10 cellular contexts compared by ENCODE assay signal in the genomic region with DNA sequence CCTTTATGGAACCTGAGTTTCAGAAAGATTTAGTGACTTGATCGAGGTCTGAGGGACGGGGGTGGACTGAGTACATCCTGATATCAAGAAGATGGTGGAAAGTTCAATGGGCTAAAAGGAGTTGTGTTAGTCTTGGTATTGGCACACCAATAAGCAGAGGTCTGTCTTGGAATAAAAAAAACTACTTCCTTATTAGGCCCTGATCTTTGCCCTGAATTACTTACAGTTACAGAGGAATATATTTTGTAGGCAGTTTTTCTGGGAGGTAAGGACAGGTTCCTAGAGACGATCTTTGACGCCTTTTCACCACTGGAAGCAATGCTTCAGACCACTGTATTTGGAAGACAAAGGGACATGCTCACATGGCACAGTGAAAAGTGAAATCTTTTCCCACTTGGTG. TPM values are rescaled to one million over a fixed set of nuclear protein-coding genes. Genes with fewer than 3 reads are reported as not detected.
A peak's percentile ranks its signal among the peaks of the same experiment; 100 is the strongest.
DNase-seq lines count a peak whose midpoint lies in the region; ATAC-seq and TF ChIP-seq lines count a peak whose summit lies in the region.
"Had no signal": no experiment of that assay in that cellular context is flagged by ENCODE, and none has a peak within 500 bp of the region (broad histone marks: within the 10 kb centered on the region; RNA-seq: fewer than 3 reads in every experiment).

No MANE protein-coding gene starts in this region.

- H3K4me1 ChIP-seq in BE2C, result no peaks in the 10 kb centered on the region; the same call in 1 of the 2 replicates
- H3K4me1 ChIP-seq: SJCRH30 had no signal

- no peaks in the 10 kb centered on the region for H3K9me3 ChIP-seq in BE2C
- H3K9me3 ChIP-seq: SJCRH30 had no signal

- H3K27ac Mint-ChIP-seq in osteocyte (ENCODE audit: unreplicated experiment), result no peak overlapping the region

- H3K4me3 Mint-ChIP-seq in osteocyte (ENCODE audit: unreplicated experiment), result peak overlapping the region; percentile 20

- peak overlapping the region in 24 of 59 donors; percentile 6 to 85 (median 68) for H3K27ac ChIP-seq in dorsolateral prefrontal cortex
- H3K27ac ChIP-seq: SJCRH30 had no signal

- H3K27me3 Mint-ChIP-seq in osteocyte (ENCODE audit: unreplicated experiment), result peaks cover 17% of the 10 kb centered on the region

- TF ChIP-seq CTCF in dorsolateral prefrontal cortex (IDR thresholded peaks at IDR 0.05 in 54 of 56, conservative IDR thresholded peaks at IDR 0.05 in 2 of 56; ENCODE audit: low read depth in 1 of 56, partially characterized antibody in 56 of 56) (no peak), osteocyte (IDR thresholded peaks at IDR 0.05) (no peak), GM20000 (IDR thresholded peaks at IDR 0.05; ENCODE audit: extremely low read depth, missing control alignments) (no peak), BE2C (IDR thresholded peaks at IDR 0.05; ENCODE audit: low read depth, low read length) (no peak)

- H3K36me3 ChIP-seq in BE2C, result no peaks in the 10 kb centered on the region
- H3K36me3 ChIP-seq: SJCRH30 had no signal

- intact Hi-C loops in dorsolateral prefrontal cortex (cut with DNase I), result loop anchor here in 1 of 2 donors (5.0 kb wide), 1 partner anchor 37 kb away; no protein-coding TSS in a partner anchor

- DNase-seq in GF-D8 (lab: John Stamatoyannopoulos, UW), result peak; percentile 37
- peak; percentile 60 for DNase-seq in NCI-H2227 (lab: John Stamatoyannopoulos, UW; ENCODE audit: unreplicated experiment)
- no peak for DNase-seq in dorsolateral prefrontal cortex
- DNase-seq in osteocyte (ENCODE audit: extremely low spot score, unreplicated experiment), result no peak
- DNase-seq in GOT3 (lab: John Stamatoyannopoulos, UW), result no peak
- no peak for DNase-seq in GM20000 (ENCODE audit: low spot score)
- DNase-seq in BE2C, result no peak
- DNase-seq: activated gamma-delta T cell treated with Interleukin-2 at 50 U/mL for 16 hours had no signal

- no peaks in the 10 kb centered on the region for H3K4me1 Mint-ChIP-seq in osteocyte (ENCODE audit: unreplicated experiment)

- peak overlapping the region in 40 of 59 donors; percentile 36 to 69 (median 60) for H3K4me3 ChIP-seq in dorsolateral prefrontal cortex
- H3K4me3 ChIP-seq in BE2C (ENCODE audit: low read depth, low read length), result no peak overlapping the region
- H3K4me3 ChIP-seq: SJCRH30 had no signal

- no peaks in the 10 kb centered on the region for H3K36me3 Mint-ChIP-seq in osteocyte (ENCODE audit: unreplicated experiment)

- ATAC-seq in GM21360 (IDR thresholded peaks at IDR 0.05; ENCODE audit: unreplicated experiment), result no peak

- H3K27me3 ChIP-seq in dorsolateral prefrontal cortex, result peaks cover 0 to 39% (median 12%) of the 10 kb centered on the region in 45 donors
- H3K27me3 ChIP-seq in BE2C, result no peaks in the 10 kb centered on the region
- H3K27me3 ChIP-seq: SJCRH30 had no signal

- no peaks in the 10 kb centered on the region for H3K9me3 Mint-ChIP-seq in osteocyte (ENCODE audit: unreplicated experiment)

RNA-seq across cellular contexts. Expression of gene XK, which starts 0.7 kb away (rescaled TPM):
- 10 to 100 TPM in 83 of 120 experiments, 1 to 10 TPM in 37; 3.5 to 17.9 (median 11.6) TPM for total RNA-seq in dorsolateral prefrontal cortex
- not detected in 2 replicates for total RNA-seq in osteocyte
- 0.88 TPM for polyA plus RNA-seq in BE2C (2012; ENCODE audit: insufficient read depth, insufficient read length, low read depth)
- total RNA-seq: SJCRH30 had no signal

Comparison
In these comparisons a context has a peak if more than half of its experiments do, and no peak if none do; other contexts are left out.
1. DNase-seq: peak in GF-D8 (single experiment) and NCI-H2227 (single experiment); none in dorsolateral prefrontal cortex (0 of 10), osteocyte (single experiment), GOT3 (single experiment), GM20000 (single experiment) and BE2C (single experiment).